Comparison of ENCODE assay signal across 7 cellular contexts in the genomic region with DNA sequence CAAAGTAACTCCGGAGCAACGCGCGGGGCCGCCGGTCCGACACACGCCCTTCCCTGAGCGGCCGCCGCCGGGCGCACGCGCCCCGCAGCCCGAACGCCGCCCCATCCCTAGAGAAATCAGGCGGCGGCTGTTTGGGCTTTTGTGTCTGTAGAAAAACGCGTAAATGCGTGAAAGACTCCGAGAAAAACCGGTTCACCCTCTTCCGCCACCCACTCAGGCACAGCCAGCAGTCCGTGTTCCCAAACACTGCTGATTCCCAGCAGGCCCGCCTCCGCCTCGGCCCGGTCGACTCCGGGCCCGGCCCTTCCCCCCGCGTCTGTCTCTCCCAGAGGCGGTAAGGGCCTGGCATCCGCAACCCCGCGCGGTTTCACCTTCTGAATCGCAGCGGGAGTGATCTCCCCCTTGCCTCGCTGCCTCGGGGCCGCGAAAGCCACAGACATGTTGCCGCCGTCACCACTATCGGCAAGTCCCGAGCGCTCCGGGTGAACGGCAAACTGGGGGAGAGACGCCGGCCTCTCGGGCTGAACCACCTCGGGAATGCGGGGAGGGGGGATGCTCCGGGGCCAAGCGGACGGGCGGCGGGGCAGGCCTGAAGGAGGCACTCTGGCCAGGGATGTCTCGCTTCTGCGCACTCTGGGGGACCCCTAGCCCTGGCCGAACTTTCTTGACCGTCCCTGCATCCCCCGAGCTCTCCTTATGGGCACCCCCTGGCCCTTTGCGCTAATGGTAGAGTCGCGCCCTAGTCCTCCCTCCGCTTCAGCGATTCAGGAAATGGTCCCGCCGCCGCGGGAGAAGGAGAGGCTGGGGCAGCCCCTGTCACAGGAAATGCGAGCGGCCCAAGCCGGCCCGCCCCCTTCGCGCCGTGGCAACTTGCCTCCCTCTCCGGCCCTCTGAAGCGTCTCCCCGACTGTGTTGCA. TPM values are rescaled to one million over a fixed set of nuclear protein-coding genes. Genes with fewer than 3 reads are reported as not detected.
DNase-seq lines count a peak whose midpoint lies in the region; ATAC-seq and TF ChIP-seq lines count a peak whose summit lies in the region.

A gene with protein sequence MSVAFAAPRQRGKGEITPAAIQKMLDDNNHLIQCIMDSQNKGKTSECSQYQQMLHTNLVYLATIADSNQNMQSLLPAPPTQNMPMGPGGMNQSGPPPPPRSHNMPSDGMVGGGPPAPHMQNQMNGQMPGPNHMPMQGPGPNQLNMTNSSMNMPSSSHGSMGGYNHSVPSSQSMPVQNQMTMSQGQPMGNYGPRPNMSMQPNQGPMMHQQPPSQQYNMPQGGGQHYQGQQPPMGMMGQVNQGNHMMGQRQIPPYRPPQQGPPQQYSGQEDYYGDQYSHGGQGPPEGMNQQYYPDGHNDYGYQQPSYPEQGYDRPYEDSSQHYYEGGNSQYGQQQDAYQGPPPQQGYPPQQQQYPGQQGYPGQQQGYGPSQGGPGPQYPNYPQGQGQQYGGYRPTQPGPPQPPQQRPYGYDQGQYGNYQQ (minus strand): TSS at position 484 of the 917 bp plus-strand sequence. CDS start 44 bp downstream, at position 440.

- in situ Hi-C loops in astrocyte of the cerebellum (cut with HindIII; ENCODE audit: low sequenced_read_pairs) = no loop called here

- no peak for TF ChIP-seq CTCF in astrocyte of the cerebellum (IDR thresholded peaks at IDR 0.05; ENCODE audit: low read depth, low read length, missing control alignments)

- H3K4me3 ChIP-seq in astrocyte of the cerebellum (ENCODE audit: low read depth, low read length) = peak within 1 kb of the TSS; percentile 87

- ATAC-seq in GM18502 (IDR thresholded peaks at IDR 0.05; ENCODE audit: poor library complexity, unreplicated experiment) = peak; percentile 80
- ATAC-seq in HG02943 (IDR thresholded peaks at IDR 0.05; ENCODE audit: low read depth, unreplicated experiment) = peak; percentile 84

- DNase-seq in NCI-H187 treated with DMSO at 0.1 percent for 48 hours (lab: John Stamatoyannopoulos, UW) (peak; percentile 41), T-helper 22 cell (ENCODE audit: low read depth) (peak; percentile 82), astrocyte of the cerebellum (ENCODE audit: low read depth) (peak; percentile 85), hepatic stellate cell (ENCODE audit: low spot score) (peak; percentile 91), renal cortical epithelial cell (ENCODE audit: low read depth) (peak; percentile 76)

RNA-seq across cellular contexts. Expression of the gene that starts here (rescaled TPM):
- total RNA-seq in renal cortical epithelial cell = 135 and 189 TPM in 2 replicates

Comparison
In these comparisons a context has a peak if more than half of its experiments do, and no peak if none do; other contexts are left out.
1. Peak in every context shown above with its lines: DNase-seq, ATAC-seq and H3K4me3 ChIP-seq.
2. DNase-seq: peak in every context shown above with its lines; median percentile 91 in hepatic stellate cell; 85 in astrocyte of the cerebellum; 82 in T-helper 22 cell; 76 in renal cortical epithelial cell; 41 in NCI-H187 treated with DMSO at 0.1 percent for 48 hours.